In the genomic region with DNA sequence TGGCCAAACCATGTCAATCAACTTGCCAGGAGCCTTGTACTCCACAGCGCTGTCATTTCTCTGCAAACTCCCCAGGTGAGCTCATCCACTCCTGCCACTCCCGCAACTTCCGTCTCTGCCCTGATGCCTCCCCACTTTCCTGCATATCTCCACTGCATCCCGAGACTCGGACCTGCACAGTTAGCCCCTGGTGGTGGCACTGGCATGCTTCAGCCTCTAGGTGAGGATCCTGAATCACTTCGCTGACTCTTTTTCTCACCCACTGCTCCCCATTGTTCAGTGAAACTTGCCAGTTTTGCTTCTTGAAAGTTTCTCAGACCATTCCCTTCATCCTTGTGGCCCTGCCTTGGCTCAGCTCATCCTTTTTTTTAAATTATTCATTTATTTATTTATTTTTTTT, we compare ENCODE assay signal across 16 cellular contexts. TPM values are rescaled to one million over a fixed set of nuclear protein-coding genes. Genes with fewer than 3 reads are reported as not detected.
DNase-seq lines count a peak whose midpoint lies in the region; ATAC-seq, FAIRE-seq and TF ChIP-seq lines count a peak whose summit lies in the region.
"Had no signal": no experiment of that assay in that cellular context is flagged by ENCODE, and none has a peak within 500 bp of the region (broad histone marks: within the 10 kb centered on the region; RNA-seq: fewer than 3 reads in every experiment).

No MANE protein-coding gene starts in this region.

- peaks cover 43% of the 10 kb centered on the region for H3K27me3 ChIP-seq in BE2C
- peaks cover 5% of the 10 kb centered on the region for H3K27me3 ChIP-seq in GM23248 (replicated peaks; ENCODE audit: insufficient read depth)

- no peak for ATAC-seq in activated T-cell treated with anti-CD3 and anti-CD28 coated beads, Interleukin-2, amount 50 U/mL, for 4 hours
- ATAC-seq: activated CD4-positive, CD25-positive, alpha-beta regulatory T cell treated with anti-CD3 and anti-CD28 coated beads, Interleukin-2, amount 50 U/mL, for 24 hours had no signal

- TF ChIP-seq CTCF in BE2C (IDR thresholded peaks at IDR 0.05; ENCODE audit: low read depth, low read length) (peak; percentile 40), kidney (IDR thresholded peaks at IDR 0.05; ENCODE audit: borderline replicate concordance, extremely low read depth, insufficient read depth) (no peak)

- H3K27ac Mint-ChIP-seq in activated T-helper 1 cell treated with anti-CD3 and anti-CD28 coated beads, Interleukin-12 subunit alpha, Interleukin-12 subunit beta, Interleukin-2, Interleukin-4 antibody, amounts not matched to agents 30 ng/mL and 10 ng/mL and 1 ng/mL, durations not matched to agents 14 hours and 24 hours and 36 hours = no peak overlapping the region

- DNase-seq in BE2C (no peak), GM23248 (peak; percentile 28), UCSD-AML1 (lab: John Stamatoyannopoulos, UW; ENCODE audit: unreplicated experiment) (peak; percentile 38), kidney (peak; percentile 44), NCI-H2196 treated with DMSO at 0.1 percent for 48 hours (lab: John Stamatoyannopoulos, UW; ENCODE audit: unreplicated experiment) (no peak)
- no peak for DNase-seq in activated T-cell treated with anti-CD3 and anti-CD28 coated beads, Interleukin-2, amount 50 U/mL, for 4 hours
- no peak for DNase-seq in central memory CD4-positive, alpha-beta T cell
- DNase-seq in activated T-helper 1 cell treated with anti-CD3 and anti-CD28 coated beads, Interleukin-12 subunit alpha, Interleukin-12 subunit beta, Interleukin-2, Interleukin-4 antibody, amounts not matched to agents 30 ng/mL and 10 ng/mL and 1 ng/mL, durations not matched to agents 14 hours and 24 hours and 36 hours (ENCODE audit: low spot score) = no peak
- DNase-seq: activated gamma-delta T cell treated with Interleukin-2 at 50 U/mL for 16 hours, hippocampal formation, NCI-H2081, SHP77 treated with DMSO at 0.1 percent for 48 hours, trophoblast cell had no signal

- in situ Hi-C loops in GM23248 (cut with MboI) = no loop called here

- no peak overlapping the region for H3K4me3 Mint-ChIP-seq in activated T-cell treated with anti-CD3 and anti-CD28 coated beads, Interleukin-2, amount 50 U/mL, for 4 hours
- no peak overlapping the region for H3K4me3 Mint-ChIP-seq in activated T-helper 1 cell treated with anti-CD3 and anti-CD28 coated beads, Interleukin-12 subunit alpha, Interleukin-12 subunit beta, Interleukin-2, Interleukin-4 antibody, amounts not matched to agents 30 ng/mL and 10 ng/mL and 1 ng/mL, durations not matched to agents 14 hours and 24 hours and 36 hours

- no peaks in the 10 kb centered on the region for H3K9me3 Mint-ChIP-seq in activated T-cell treated with anti-CD3 and anti-CD28 coated beads, Interleukin-2, amount 50 U/mL, for 4 hours
- no peaks in the 10 kb centered on the region for H3K9me3 Mint-ChIP-seq in activated T-helper 1 cell treated with anti-CD3 and anti-CD28 coated beads, Interleukin-12 subunit alpha, Interleukin-12 subunit beta, Interleukin-2, Interleukin-4 antibody, amounts not matched to agents 30 ng/mL and 10 ng/mL and 1 ng/mL, durations not matched to agents 14 hours and 24 hours and 36 hours

- no peak overlapping the region for H2AFZ ChIP-seq in GM23248

- no peaks in the 10 kb centered on the region for H3F3A ChIP-seq in GM23248 (ENCODE audit: insufficient read depth)

- H3K27ac ChIP-seq in GM23248 (no peak overlapping the region), kidney (ENCODE audit: low read depth in 2 of 2, low read length in 2 of 2) (no peak overlapping the region)
- H3K27ac ChIP-seq: sigmoid colon had no signal

- H3K36me3 ChIP-seq in BE2C (no peaks in the 10 kb centered on the region), GM23248 (ENCODE audit: low read depth) (no peaks in the 10 kb centered on the region), kidney (ENCODE audit: control insufficient read depth in 1 of 2, insufficient read depth in 2 of 2, low read length in 2 of 2) (no peaks in the 10 kb centered on the region)
- H3K36me3 ChIP-seq: sigmoid colon had no signal

- H3K9me2 ChIP-seq in GM23248 (ENCODE audit: insufficient read depth) = no peaks in the 10 kb centered on the region

- peaks cover 1% of the 10 kb centered on the region for H3K36me3 Mint-ChIP-seq in activated T-cell treated with anti-CD3 and anti-CD28 coated beads, Interleukin-2, amount 50 U/mL, for 4 hours (ENCODE audit: insufficient read depth)
- H3K36me3 Mint-ChIP-seq in activated T-helper 1 cell treated with anti-CD3 and anti-CD28 coated beads, Interleukin-12 subunit alpha, Interleukin-12 subunit beta, Interleukin-2, Interleukin-4 antibody, amounts not matched to agents 30 ng/mL and 10 ng/mL and 1 ng/mL, durations not matched to agents 14 hours and 24 hours and 36 hours (ENCODE audit: low read depth) = peaks cover 4% of the 10 kb centered on the region

- no peaks in the 10 kb centered on the region for H4K20me1 ChIP-seq in GM23248 (ENCODE audit: insufficient read depth)

- H3K79me2 ChIP-seq in GM23248 (ENCODE audit: insufficient read depth) = peaks cover 14% of the 10 kb centered on the region

- no peak overlapping the region for H3K9ac ChIP-seq in GM23248
- no peak overlapping the region for H3K9ac ChIP-seq in kidney (ENCODE audit: low read length in 2 of 2)

- no peak overlapping the region for H3K4me2 ChIP-seq in GM23248 (ENCODE audit: unreplicated experiment)

- H3K9me3 ChIP-seq in BE2C (no peaks in the 10 kb centered on the region), GM23248 (ENCODE audit: low read depth) (no peaks in the 10 kb centered on the region), kidney (ENCODE audit: control insufficient read depth in 1 of 2, low read length in 2 of 2) (no peaks in the 10 kb centered on the region)
- H3K9me3 ChIP-seq: Caco-2, sigmoid colon had no signal

- no peak overlapping the region for H3K4me3 ChIP-seq in BE2C (ENCODE audit: low read depth, low read length)
- H3K4me3 ChIP-seq in GM23248 = no peak overlapping the region
- no peak overlapping the region for H3K4me3 ChIP-seq in kidney (ENCODE audit: low read length in 2 of 2)
- H3K4me3 ChIP-seq: sigmoid colon had no signal

- intact Hi-C loops in kidney (cut with DNase I) = no loop called here
- intact Hi-C loops in activated T-helper 1 cell treated with anti-CD3 and anti-CD28 coated beads, Interleukin-12 subunit alpha, Interleukin-12 subunit beta, Interleukin-2, Interleukin-4 antibody, amounts not matched to agents 30 ng/mL and 10 ng/mL and 1 ng/mL, durations not matched to agents 14 hours and 24 hours and 36 hours (cut with micrococcal nuclease) = no loop called here

- WGBS in GM23248 (ENCODE audit: low coverage in 1 of 2, low lambda C conversion rate in 2 of 2, missing lambda C conversion rate in 2 of 2), 2 experiments = 44 to 45% methylated on average over 6 of the region's 6 CpGs

- H3K4me1 Mint-ChIP-seq in activated T-cell treated with anti-CD3 and anti-CD28 coated beads, Interleukin-2, amount 50 U/mL, for 4 hours (ENCODE audit: low read depth) = peaks cover 43% of the 10 kb centered on the region
- H3K4me1 Mint-ChIP-seq in activated T-helper 1 cell treated with anti-CD3 and anti-CD28 coated beads, Interleukin-12 subunit alpha, Interleukin-12 subunit beta, Interleukin-2, Interleukin-4 antibody, amounts not matched to agents 30 ng/mL and 10 ng/mL and 1 ng/mL, durations not matched to agents 14 hours and 24 hours and 36 hours (ENCODE audit: low read depth) = peaks cover 20% of the 10 kb centered on the region

- no peak for FAIRE-seq in kidney (lab: Jason Lieb, UNC)

- H3K4me1 ChIP-seq in BE2C (no peaks in the 10 kb centered on the region), GM23248 (ENCODE audit: insufficient read depth) (no peaks in the 10 kb centered on the region), kidney (ENCODE audit: control insufficient read depth in 1 of 2, insufficient read depth in 1 of 2, low read depth in 1 of 2, low read length in 2 of 2) (peaks cover 8 to 12% of the 10 kb centered on the region in 2 donors)
- H3K4me1 ChIP-seq: Caco-2 had no signal

- H3K27me3 Mint-ChIP-seq in activated T-cell treated with anti-CD3 and anti-CD28 coated beads, Interleukin-2, amount 50 U/mL, for 4 hours (ENCODE audit: low read depth) = peaks cover 3% of the 10 kb centered on the region
- peaks cover 3% of the 10 kb centered on the region for H3K27me3 Mint-ChIP-seq in activated T-helper 1 cell treated with anti-CD3 and anti-CD28 coated beads, Interleukin-12 subunit alpha, Interleukin-12 subunit beta, Interleukin-2, Interleukin-4 antibody, amounts not matched to agents 30 ng/mL and 10 ng/mL and 1 ng/mL, durations not matched to agents 14 hours and 24 hours and 36 hours (ENCODE audit: insufficient read depth)

RNA-seq across cellular contexts. Expression of gene CTU1, which starts 3.4 kb away (rescaled TPM):
- polyA plus RNA-seq in BE2C (2012; ENCODE audit: insufficient read depth, insufficient read length, low read depth) = 25.4 TPM
- total RNA-seq in GM23248 (2014; rRNA removed; shearing (Covaris generic)) = 9.0 and 11.3 TPM in 2 replicates
- polyA plus RNA-seq in GM23248 (2016; fragmentation: Nextera tagmentation; extraction: Ambion mirVana) = 4.2 and 4.4 TPM in 2 replicates
- 8.4 TPM for total RNA-seq in kidney
- polyA plus RNA-seq in kidney (ENCODE audit: insufficient read depth, low read depth, low replicate concordance) = 5.2 TPM
- 10 to 100 TPM; 24.1 to 29.3 (median 27.7) TPM for total RNA-seq in activated T-cell treated with anti-CD3 and anti-CD28 coated beads, Interleukin-2, amount 50 U/mL, for 4 hours
- 12.5 and 14.0 TPM in 2 replicates for total RNA-seq in activated T-helper 1 cell treated with anti-CD3 and anti-CD28 coated beads, Interleukin-12 subunit alpha, Interleukin-12 subunit beta, Interleukin-2, Interleukin-4 antibody, amounts not matched to agents 30 ng/mL and 10 ng/mL and 1 ng/mL, durations not matched to agents 14 hours and 24 hours and 36 hours

RNA-seq across cellular contexts. Expression of gene SIGLEC9, which starts 13.1 kb away (rescaled TPM):
- polyA plus RNA-seq in BE2C (2012; ENCODE audit: insufficient read depth, insufficient read length, low read depth) = not detected
- not detected in 2 replicates for total RNA-seq in GM23248 (2014; rRNA removed; shearing (Covaris generic))
- not detected in 2 replicates for polyA plus RNA-seq in GM23248 (2016; fragmentation: Nextera tagmentation; extraction: Ambion mirVana)
- total RNA-seq in kidney = 8.1 TPM
- 1.6 TPM for polyA plus RNA-seq in kidney (ENCODE audit: insufficient read depth, low read depth, low replicate concordance)
- under 1 TPM; 0.22 to 0.43 (median 0.37) TPM for total RNA-seq in activated T-cell treated with anti-CD3 and anti-CD28 coated beads, Interleukin-2, amount 50 U/mL, for 4 hours
- total RNA-seq in activated T-helper 1 cell treated with anti-CD3 and anti-CD28 coated beads, Interleukin-12 subunit alpha, Interleukin-12 subunit beta, Interleukin-2, Interleukin-4 antibody, amounts not matched to agents 30 ng/mL and 10 ng/mL and 1 ng/mL, durations not matched to agents 14 hours and 24 hours and 36 hours = 0.29 and 0.42 TPM in 2 replicates
- total RNA-seq: Caco-2 had no signal

RNA-seq across cellular contexts. Expression of gene KLK14, which starts 28.9 kb away (rescaled TPM):
- not detected for polyA plus RNA-seq in BE2C (2012; ENCODE audit: insufficient read depth, insufficient read length, low read depth)
- total RNA-seq in GM23248 (2014; rRNA removed; shearing (Covaris generic)) = not detected in 2 replicates
- polyA plus RNA-seq in GM23248 (2016; fragmentation: Nextera tagmentation; extraction: Ambion mirVana) (not detected in 2 replicates), kidney (ENCODE audit: insufficient read depth, low read depth, low replicate concordance) (not detected)
- total RNA-seq in kidney = 0.22 TPM
- 1 to 10 TPM in 2 of 3 donors, under 1 TPM in 1; 0.79 to 1.4 (median 1.2) TPM for total RNA-seq in activated T-cell treated with anti-CD3 and anti-CD28 coated beads, Interleukin-2, amount 50 U/mL, for 4 hours
- 0.64 and 1.2 TPM in 2 replicates for total RNA-seq in activated T-helper 1 cell treated with anti-CD3 and anti-CD28 coated beads, Interleukin-12 subunit alpha, Interleukin-12 subunit beta, Interleukin-2, Interleukin-4 antibody, amounts not matched to agents 30 ng/mL and 10 ng/mL and 1 ng/mL, durations not matched to agents 14 hours and 24 hours and 36 hours
- total RNA-seq: Caco-2, sigmoid colon had no signal

RNA-seq across cellular contexts. Expression of gene SIGLEC7, which starts 30.5 kb away (rescaled TPM):
- not detected for polyA plus RNA-seq in BE2C (2012; ENCODE audit: insufficient read depth, insufficient read length, low read depth)
- total RNA-seq in GM23248 (2014; rRNA removed; shearing (Covaris generic)) = not detected in 2 replicates
- polyA plus RNA-seq in GM23248 (2016; fragmentation: Nextera tagmentation; extraction: Ambion mirVana) (not detected in 2 replicates), kidney (ENCODE audit: insufficient read depth, low read depth, low replicate concordance) (1.2 TPM)
- 4.0 TPM for total RNA-seq in kidney
- under 1 TPM in 1 of 3 donors, not detected in 2; 0.16 TPM for total RNA-seq in activated T-cell treated with anti-CD3 and anti-CD28 coated beads, Interleukin-2, amount 50 U/mL, for 4 hours
- total RNA-seq in activated T-helper 1 cell treated with anti-CD3 and anti-CD28 coated beads, Interleukin-12 subunit alpha, Interleukin-12 subunit beta, Interleukin-2, Interleukin-4 antibody, amounts not matched to agents 30 ng/mL and 10 ng/mL and 1 ng/mL, durations not matched to agents 14 hours and 24 hours and 36 hours = not detected in 2 replicates
- total RNA-seq: Caco-2 had no signal

RNA-seq across cellular contexts. Expression of gene KLK13, which starts 46.7 kb away (rescaled TPM):
- polyA plus RNA-seq in BE2C (2012; ENCODE audit: insufficient read depth, insufficient read length, low read depth) = not detected
- not detected in 2 replicates for total RNA-seq in GM23248 (2014; rRNA removed; shearing (Covaris generic))
- 0.25 TPM in 1 of 2 replicates, not detected in the other for polyA plus RNA-seq in GM23248 (2016; fragmentation: Nextera tagmentation; extraction: Ambion mirVana)
- not detected for total RNA-seq in kidney
- not detected for polyA plus RNA-seq in kidney (ENCODE audit: insufficient read depth, low read depth, low replicate concordance)
- not detected for total RNA-seq in activated T-cell treated with anti-CD3 and anti-CD28 coated beads, Interleukin-2, amount 50 U/mL, for 4 hours
- total RNA-seq in activated T-helper 1 cell treated with anti-CD3 and anti-CD28 coated beads, Interleukin-12 subunit alpha, Interleukin-12 subunit beta, Interleukin-2, Interleukin-4 antibody, amounts not matched to agents 30 ng/mL and 10 ng/mL and 1 ng/mL, durations not matched to agents 14 hours and 24 hours and 36 hours = not detected in 2 replicates
- total RNA-seq: Caco-2, sigmoid colon had no signal

Comparison
In these comparisons a context has a peak if more than half of its experiments do, and no peak if none do; other contexts are left out.
1. DNase-seq: peak in GM23248 (single experiment), UCSD-AML1 (single experiment) and kidney (single experiment); none in BE2C (single experiment), activated T-cell treated with anti-CD3 and anti-CD28 coated beads, Interleukin-2, amount 50 U/mL, for 4 hours (single experiment), central memory CD4-positive, alpha-beta T cell (single experiment), activated T-helper 1 cell treated with anti-CD3 and anti-CD28 coated beads, Interleukin-12 subunit alpha, Interleukin-12 subunit beta, Interleukin-2, Interleukin-4 antibody, amounts not matched to agents 30 ng/mL and 10 ng/mL and 1 ng/mL, durations not matched to agents 14 hours and 24 hours and 36 hours (single experiment) and NCI-H2196 treated with DMSO at 0.1 percent for 48 hours (single experiment).